ENCODE assay signal across 24 cellular contexts in the genomic region with DNA sequence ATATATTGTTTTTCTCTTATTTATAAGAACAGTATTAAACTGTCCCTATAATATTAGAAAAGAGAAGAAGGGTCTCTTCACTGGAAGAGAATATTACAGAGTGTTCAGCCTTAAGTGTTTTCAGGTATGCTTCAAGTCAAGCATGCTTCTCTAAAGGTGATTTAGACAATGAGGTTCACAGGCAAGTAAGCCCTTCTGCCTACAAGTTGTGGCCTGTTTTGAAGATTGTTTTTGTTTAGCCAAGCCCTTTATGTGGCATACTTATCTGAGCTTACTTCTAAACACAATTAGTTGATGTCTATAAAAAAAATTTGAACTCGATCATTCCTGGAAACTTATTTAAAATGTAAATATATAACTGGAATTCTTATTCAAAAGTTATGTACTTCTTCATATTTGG.
"Had no signal": no experiment of that assay in that cellular context is flagged by ENCODE, and none has a peak within 500 bp of the region (broad histone marks: within the 10 kb centered on the region; RNA-seq: fewer than 3 reads in every experiment).

No MANE protein-coding gene starts in this region.

- H3K27ac ChIP-seq: coronary artery, dorsolateral prefrontal cortex, esophagus muscularis mucosa, gastrocnemius medialis, heart right ventricle, left lung, lower lobe of right lung had no signal

- DNase-seq: dermis blood vessel endothelial cell; dorsolateral prefrontal cortex; effector CD4-positive, alpha-beta T cell; effector memory CD4-positive, alpha-beta T cell; foreskin melanocyte; gastrocnemius medialis; glutamatergic neuron; head of caudate nucleus; heart right ventricle; hippocampal formation; left cardiac atrium; left lung; left ventricle myocardium superior; lower lobe of right lung; mesendoderm; midbrain; naive thymus-derived CD4-positive, alpha-beta T cell; natural killer cell had no signal

- ATAC-seq: gastrocnemius medialis; heart right ventricle; left cardiac atrium; left lung; left ventricle myocardium superior; lower lobe of right lung; naive thymus-derived CD4-positive, alpha-beta T cell; natural killer cell had no signal

- H3K27me3 ChIP-seq: dorsolateral prefrontal cortex, esophagus muscularis mucosa, gastrocnemius medialis, heart right ventricle, left lung had no signal

- H3K9me3 ChIP-seq: esophagus muscularis mucosa, gastrocnemius medialis, left lung, lower lobe of right lung had no signal

- H3K36me3 ChIP-seq: esophagus muscularis mucosa, gastrocnemius medialis, heart right ventricle, left lung, lower lobe of right lung had no signal

- FAIRE-seq: colon, endothelial cell of umbilical vein, islet of Langerhans, keratinocyte had no signal

- H3K4me1 ChIP-seq: esophagus muscularis mucosa, gastrocnemius medialis, heart right ventricle, left lung, lower lobe of right lung had no signal

- H3K4me3 ChIP-seq: coronary artery, dorsolateral prefrontal cortex, esophagus muscularis mucosa, gastrocnemius medialis, heart right ventricle, left lung, lower lobe of right lung had no signal
